Comparison of ENCODE assay signal across 12 cellular contexts in the genomic region with DNA sequence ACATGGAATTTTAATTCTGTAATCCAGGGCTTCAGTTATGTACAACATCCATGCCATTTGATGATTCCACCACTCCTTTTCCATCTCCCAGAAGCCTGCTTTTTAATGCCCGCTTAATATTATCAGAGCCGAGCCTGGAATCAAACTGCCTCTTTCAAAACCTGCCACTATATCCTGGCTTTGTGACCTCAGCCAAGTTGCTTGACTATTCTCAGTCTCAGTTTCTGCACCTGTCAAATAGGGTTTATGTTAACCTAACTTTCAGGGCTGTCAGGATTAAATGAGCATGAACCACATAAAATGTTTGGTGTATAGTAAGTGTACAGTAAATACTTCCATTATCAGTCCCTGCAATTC.
DNase-seq lines count a peak whose midpoint lies in the region; ATAC-seq and TF ChIP-seq lines count a peak whose summit lies in the region.
"Had no signal": no experiment of that assay in that cellular context is flagged by ENCODE, and none has a peak within 500 bp of the region (broad histone marks: within the 10 kb centered on the region; RNA-seq: fewer than 3 reads in every experiment).

No MANE protein-coding gene starts in this region.

- no peaks in the 10 kb centered on the region for H3K27me3 Mint-ChIP-seq in activated CD8-positive, alpha-beta memory T cell treated with anti-CD3 and anti-CD28 coated beads, Interleukin-2, amount 10 ng/mL, durations not matched to agents 7 days and 5 days
- H3K27me3 Mint-ChIP-seq in T-helper 17 cell: no peaks in the 10 kb centered on the region
- H3K27me3 Mint-ChIP-seq in osteocyte (ENCODE audit: unreplicated experiment): no peaks in the 10 kb centered on the region
- no peaks in the 10 kb centered on the region for H3K27me3 Mint-ChIP-seq in H9 (ENCODE audit: low read depth)

- no peak overlapping the region for H2BK15ac ChIP-seq in H9 (ENCODE audit: low read depth, low read length)

- no peaks in the 10 kb centered on the region for H3K9me3 Mint-ChIP-seq in activated CD8-positive, alpha-beta memory T cell treated with anti-CD3 and anti-CD28 coated beads, Interleukin-2, amount 10 ng/mL, durations not matched to agents 7 days and 5 days (ENCODE audit: low read depth)
- peaks cover 5% of the 10 kb centered on the region for H3K9me3 Mint-ChIP-seq in osteocyte (ENCODE audit: unreplicated experiment)
- H3K9me3 Mint-ChIP-seq in H9: no peaks in the 10 kb centered on the region

- H3K27ac ChIP-seq in H9 (ENCODE audit: insufficient read length, low read depth, low read length): no peak overlapping the region
- H3K27ac ChIP-seq: body of pancreas had no signal

- no peak overlapping the region for H2BK20ac ChIP-seq in H9 (ENCODE audit: low read depth, low read length, poor library complexity, severe bottlenecking)

- peaks cover 9% of the 10 kb centered on the region for H3K36me3 Mint-ChIP-seq in activated CD8-positive, alpha-beta memory T cell treated with anti-CD3 and anti-CD28 coated beads, Interleukin-2, amount 10 ng/mL, durations not matched to agents 7 days and 5 days
- H3K36me3 Mint-ChIP-seq in T-helper 17 cell (ENCODE audit: low read depth) (peaks cover 4% of the 10 kb centered on the region), osteocyte (ENCODE audit: unreplicated experiment) (peaks cover 3% of the 10 kb centered on the region), H9 (ENCODE audit: insufficient read depth in 1 of 3, low read depth in 3 of 3) (no peaks in the 10 kb centered on the region)

- H2AFZ ChIP-seq in H9 (ENCODE audit: low read length): no peak overlapping the region

- no peak overlapping the region for H2BK12ac ChIP-seq in H9 (ENCODE audit: insufficient read length, low read depth, low read length)

- H3K79me2 ChIP-seq in H9 (ENCODE audit: insufficient read depth, low read length): no peaks in the 10 kb centered on the region

- no peak overlapping the region for H3K18ac ChIP-seq in H9 (ENCODE audit: insufficient read length, low read depth, low read length)

- H3K4me3 Mint-ChIP-seq in activated CD8-positive, alpha-beta memory T cell treated with anti-CD3 and anti-CD28 coated beads, Interleukin-2, amount 10 ng/mL, durations not matched to agents 7 days and 5 days: no peak overlapping the region
- H3K4me3 Mint-ChIP-seq in T-helper 17 cell: no peak overlapping the region
- H3K4me3 Mint-ChIP-seq in osteocyte (ENCODE audit: unreplicated experiment): no peak overlapping the region
- no peak overlapping the region for H3K4me3 Mint-ChIP-seq in H9

- H4K20me1 ChIP-seq in H9 (ENCODE audit: control insufficient read depth, insufficient read depth, insufficient read length): no peaks in the 10 kb centered on the region

- H3K56ac ChIP-seq in H9 (ENCODE audit: insufficient read length, low read depth, low read length): no peak overlapping the region

- no peak for ATAC-seq in activated CD8-positive, alpha-beta memory T cell treated with anti-CD3 and anti-CD28 coated beads, Interleukin-2, amount 10 ng/mL, durations not matched to agents 7 days and 5 days
- ATAC-seq in HG02642 (IDR thresholded peaks at IDR 0.05; ENCODE audit: poor library complexity, unreplicated experiment): peak; percentile 50
- no peak for ATAC-seq in T-helper 17 cell
- ATAC-seq: body of pancreas had no signal

- H3T11ph ChIP-seq in H9 (ENCODE audit: low read length): no peak overlapping the region

- WGBS in H9 (ENCODE audit: extremely low coverage, insufficient read length, low lambda C conversion rate): no CpG with 5 or more reads among the region's 2 CpGs

- no peak overlapping the region for H2AK5ac ChIP-seq in H9 (ENCODE audit: insufficient read length, low read length)

- no peaks in the 10 kb centered on the region for H3K79me1 ChIP-seq in H9 (ENCODE audit: insufficient read depth, low read depth, low read length, poor library complexity, severe bottlenecking)

- no peaks in the 10 kb centered on the region for H3K27me3 ChIP-seq in H9 (ENCODE audit: insufficient read depth, low read length)
- H3K27me3 ChIP-seq: body of pancreas had no signal

- H4K91ac ChIP-seq in H9 (ENCODE audit: insufficient read length, low read depth, low read length): no peak overlapping the region

- no peak overlapping the region for H2BK120ac ChIP-seq in H9 (ENCODE audit: low read depth, low read length, poor library complexity, severe bottlenecking)

- no peaks in the 10 kb centered on the region for H3K4me1 ChIP-seq in H9 (ENCODE audit: insufficient read depth, low read length)

- no peak overlapping the region for H3K4ac ChIP-seq in H9 (ENCODE audit: low read depth, low read length)

- H3K23me2 ChIP-seq in H9 (ENCODE audit: insufficient read length, low read depth, low read length, poor library complexity, severe bottlenecking): no peaks in the 10 kb centered on the region

- no peak overlapping the region for H3K9ac ChIP-seq in H9 (ENCODE audit: extremely low read depth, insufficient read length, low read length)

- no peak overlapping the region for H3K23ac ChIP-seq in H9 (ENCODE audit: insufficient read length, low read depth, low read length)

- TF ChIP-seq CTCF in osteocyte (IDR thresholded peaks at IDR 0.05): no peak
- no peak for TF ChIP-seq CTCF in H9 (conservative IDR thresholded peaks at IDR 0.05)

- H3K4me1 Mint-ChIP-seq in activated CD8-positive, alpha-beta memory T cell treated with anti-CD3 and anti-CD28 coated beads, Interleukin-2, amount 10 ng/mL, durations not matched to agents 7 days and 5 days: peaks cover 55% of the 10 kb centered on the region
- peaks cover 29% of the 10 kb centered on the region for H3K4me1 Mint-ChIP-seq in T-helper 17 cell
- H3K4me1 Mint-ChIP-seq in osteocyte (ENCODE audit: unreplicated experiment): peaks cover 31% of the 10 kb centered on the region
- no peaks in the 10 kb centered on the region; a peak in 1 of 4 replicates for H3K4me1 Mint-ChIP-seq in H9

- CTCF ChIA-PET in activated CD8-positive, alpha-beta memory T cell treated with anti-CD3 and anti-CD28 coated beads, Interleukin-2, amount 10 ng/mL, durations not matched to agents 7 days and 5 days (lab: Charles Lee): interaction anchor here (1.3 kb wide), 1 partner anchor 104 kb away, joined by 3 read pairs; no protein-coding TSS in a partner anchor

- peak overlapping the region; percentile 53 for H3K27ac Mint-ChIP-seq in activated CD8-positive, alpha-beta memory T cell treated with anti-CD3 and anti-CD28 coated beads, Interleukin-2, amount 10 ng/mL, durations not matched to agents 7 days and 5 days
- H3K27ac Mint-ChIP-seq in T-helper 17 cell (peak overlapping the region; percentile 65), osteocyte (ENCODE audit: unreplicated experiment) (peak overlapping the region; percentile 84), H9 (peak overlapping the region in 1 of 3 experiments; percentile 41; a peak in 1 of 7 replicates)

- H4K5ac ChIP-seq in H9 (ENCODE audit: insufficient read length, low read depth, low read length): no peak overlapping the region

- no peak overlapping the region for H4K8ac ChIP-seq in H9 (replicated peaks; ENCODE audit: insufficient read length, low read depth, low read length)

- H3K14ac ChIP-seq in H9 (ENCODE audit: insufficient read depth, low read length): no peak overlapping the region

- no peak overlapping the region for H2BK5ac ChIP-seq in H9 (ENCODE audit: insufficient read length, low read length)

- no peak overlapping the region for H3K4me2 ChIP-seq in H9 (ENCODE audit: insufficient read depth, insufficient read length, low read length)

- H3K9me3 ChIP-seq in T-helper 17 cell (ENCODE audit: control insufficient read depth, low read length, poor library complexity, severe bottlenecking): no peaks in the 10 kb centered on the region
- H3K9me3 ChIP-seq in H9 (ENCODE audit: control insufficient read depth, low read depth, low read length): no peaks in the 10 kb centered on the region
- H3K9me3 ChIP-seq: body of pancreas had no signal

- no peak for DNase-seq in activated CD8-positive, alpha-beta memory T cell treated with anti-CD3 and anti-CD28 coated beads, Interleukin-2, amount 10 ng/mL, durations not matched to agents 7 days and 5 days
- DNase-seq in activated CD8-positive, alpha-beta memory T cell treated with anti-CD3 and anti-CD28 coated beads, Interleukin-2, amount 50 U/mL, for 4 hours: no peak
- DNase-seq in T-helper 17 cell: no peak
- no peak for DNase-seq in osteocyte (ENCODE audit: extremely low spot score, unreplicated experiment)
- no peak for DNase-seq in NCI-H2171 treated with DMSO at 0.1 percent for 48 hours (lab: John Stamatoyannopoulos, UW)
- no peak for DNase-seq in H9
- no peak for DNase-seq in AG08395 (ENCODE audit: low spot score)
- DNase-seq: activated CD4-positive, alpha-beta T cell treated with anti-CD3 and anti-CD28 coated beads, Interleukin-2, amount 50 U/mL, for 1 hour; body of pancreas; NCI-H2171; SHP77 had no signal
